28 cellular contexts compared by ENCODE assay signal in the genomic region with DNA sequence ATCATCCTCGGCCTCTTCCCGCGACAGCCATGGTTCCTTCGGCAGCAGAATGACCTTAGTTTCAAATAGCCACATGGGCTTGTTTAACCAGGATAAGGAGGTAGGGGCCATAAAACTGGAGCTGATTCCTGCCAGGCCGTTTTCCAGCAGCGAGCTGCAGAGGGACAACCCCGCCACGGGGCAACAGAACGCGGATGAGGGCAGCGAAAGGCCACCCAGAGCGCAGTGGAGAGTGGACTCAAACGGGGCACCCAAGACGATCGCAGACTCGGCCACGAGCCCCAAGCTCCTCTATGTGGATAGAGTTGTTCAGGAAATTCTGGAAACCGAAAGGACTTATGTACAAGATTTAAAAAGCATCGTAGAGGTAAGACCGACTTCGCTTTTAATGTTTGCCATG.
"Had no signal": no experiment of that assay in that cellular context is flagged by ENCODE, and none has a peak within 500 bp of the region (broad histone marks: within the 10 kb centered on the region; RNA-seq: fewer than 3 reads in every experiment).

No MANE protein-coding gene starts in this region.

- H3K27ac ChIP-seq: brain microvascular endothelial cell, Peyer's patch, SJSA1 had no signal

- H3K4me3 ChIP-seq: Peyer's patch, SJSA1 had no signal

- ATAC-seq: activated CD8-positive, alpha-beta memory T cell treated with anti-CD3 and anti-CD28 coated beads, Interleukin-2, amount 10 ng/mL, durations not matched to agents 7 days and 5 days; PC-3 had no signal

- H3K4me1 ChIP-seq: Peyer's patch, SJSA1 had no signal

- H3K4me1 Mint-ChIP-seq: activated CD4-positive, alpha-beta memory T cell treated with anti-CD3 and anti-CD28 coated beads, Interleukin-2, amount 10 ng/mL, durations not matched to agents 7 days and 5 days; activated CD8-positive, alpha-beta memory T cell treated with anti-CD3 and anti-CD28 coated beads, Interleukin-2, amount 10 ng/mL, durations not matched to agents 7 days and 5 days; activated naive CD4-positive, alpha-beta T cell treated with anti-CD3 and anti-CD28 coated beads, Interleukin-2, amount 10 ng/mL, durations not matched to agents 7 days and 5 days had no signal

- H3K9me3 Mint-ChIP-seq: activated CD4-positive, alpha-beta memory T cell treated with anti-CD3 and anti-CD28 coated beads, Interleukin-2, amount 10 ng/mL, durations not matched to agents 7 days and 5 days; activated naive CD4-positive, alpha-beta T cell treated with anti-CD3 and anti-CD28 coated beads, Interleukin-2, amount 10 ng/mL, durations not matched to agents 7 days and 5 days; T-helper 1 cell treated with Interleukin-12 subunit alpha and Interleukin-12 subunit beta and Interleukin-4 antibody, amounts not matched to agents 30 μg/mL and 1 μg/mL, for 36 hours; T-helper 2 cell treated with Interferon-gamma antibody and Interleukin-4, amounts not matched to agents 5 μg/mL and 100 μg/mL, for 36 hours had no signal

- H3K9ac ChIP-seq: SK-N-SH had no signal

- DNase-seq: activated CD4-positive, alpha-beta memory T cell treated with anti-CD3 and anti-CD28 coated beads, Interleukin-2, amount 10 ng/mL, durations not matched to agents 7 days and 5 days; activated CD4-positive, alpha-beta T cell treated with anti-CD3 and anti-CD28 coated beads for 48 hours; activated CD4-positive, CD25-positive, alpha-beta regulatory T cell treated with anti-CD3 and anti-CD28 coated beads, Interleukin-2, amount 50 U/mL, for 72 hours; activated CD8-positive, alpha-beta memory T cell treated with anti-CD3 and anti-CD28 coated beads for 24 hours; activated CD8-positive, alpha-beta memory T cell treated with anti-CD3 and anti-CD28 coated beads, Interleukin-2, amount 10 ng/mL, durations not matched to agents 7 days and 5 days; activated CD8-positive, alpha-beta memory T cell treated with anti-CD3 and anti-CD28 coated beads, Interleukin-2, amount 50 U/mL, for 48 hours; activated effector memory CD4-positive, alpha-beta T cell treated with Interleukin-2 at 50 U/mL for 16 hours; activated naive CD4-positive, alpha-beta T cell treated with anti-CD3 and anti-CD28 coated beads, Interleukin-2, amount 10 ng/mL, durations not matched to agents 7 days and 5 days; activated T-cell treated with anti-CD3 and anti-CD28 coated beads, Interleukin-2, amount 50 U/mL, for 48 hours; amniotic stem cell; aorta; brain microvascular endothelial cell; central memory CD4-positive, alpha-beta T cell; KBM-7; NCI-H1092 treated with DMSO at 0.1 percent for 48 hours; NCI-H1417 treated with DMSO at 0.1 percent for 48 hours; NCI-H187 treated with DMSO at 0.1 percent for 48 hours; NCI-H2081 treated with DMSO at 0.1 percent for 48 hours; NCI-H446 treated with DMSO at 0.1 percent for 48 hours; Peyer's patch; RPMI8226; SHP77 treated with DMSO at 0.1 percent for 48 hours; SK-N-SH had no signal

- H3K4me3 Mint-ChIP-seq: activated CD4-positive, alpha-beta memory T cell treated with anti-CD3 and anti-CD28 coated beads, Interleukin-2, amount 10 ng/mL, durations not matched to agents 7 days and 5 days; activated CD8-positive, alpha-beta memory T cell treated with anti-CD3 and anti-CD28 coated beads, Interleukin-2, amount 10 ng/mL, durations not matched to agents 7 days and 5 days; activated naive CD4-positive, alpha-beta T cell treated with anti-CD3 and anti-CD28 coated beads, Interleukin-2, amount 10 ng/mL, durations not matched to agents 7 days and 5 days; activated naive CD8-positive, alpha-beta T cell; T-helper 1 cell treated with Interleukin-12 subunit alpha and Interleukin-12 subunit beta and Interleukin-4 antibody, amounts not matched to agents 30 μg/mL and 1 μg/mL, for 36 hours; T-helper 2 cell treated with Interferon-gamma antibody and Interleukin-4, amounts not matched to agents 5 μg/mL and 100 μg/mL, for 36 hours had no signal

- H3K27me3 Mint-ChIP-seq: activated CD4-positive, alpha-beta memory T cell treated with anti-CD3 and anti-CD28 coated beads, Interleukin-2, amount 10 ng/mL, durations not matched to agents 7 days and 5 days; activated CD8-positive, alpha-beta memory T cell treated with anti-CD3 and anti-CD28 coated beads, Interleukin-2, amount 10 ng/mL, durations not matched to agents 7 days and 5 days; activated naive CD4-positive, alpha-beta T cell treated with anti-CD3 and anti-CD28 coated beads, Interleukin-2, amount 10 ng/mL, durations not matched to agents 7 days and 5 days had no signal

- H3K36me3 ChIP-seq: brain microvascular endothelial cell, SJSA1 had no signal

- H3K9me3 ChIP-seq: Peyer's patch, SJSA1, SK-N-SH had no signal

- H3K27me3 ChIP-seq: brain microvascular endothelial cell, Peyer's patch, SJSA1 had no signal

- H3K36me3 Mint-ChIP-seq: activated CD8-positive, alpha-beta memory T cell treated with anti-CD3 and anti-CD28 coated beads, Interleukin-2, amount 10 ng/mL, durations not matched to agents 7 days and 5 days; activated naive CD4-positive, alpha-beta T cell treated with anti-CD3 and anti-CD28 coated beads, Interleukin-2, amount 10 ng/mL, durations not matched to agents 7 days and 5 days; activated naive CD8-positive, alpha-beta T cell had no signal

- H3K4me2 ChIP-seq: SK-N-SH had no signal

- H3K27ac Mint-ChIP-seq: activated CD4-positive, alpha-beta memory T cell treated with anti-CD3 and anti-CD28 coated beads, Interleukin-2, amount 10 ng/mL, durations not matched to agents 7 days and 5 days; activated CD8-positive, alpha-beta memory T cell treated with anti-CD3 and anti-CD28 coated beads, Interleukin-2, amount 10 ng/mL, durations not matched to agents 7 days and 5 days; activated naive CD4-positive, alpha-beta T cell treated with anti-CD3 and anti-CD28 coated beads, Interleukin-2, amount 10 ng/mL, durations not matched to agents 7 days and 5 days; activated naive CD8-positive, alpha-beta T cell; T-helper 1 cell treated with Interleukin-12 subunit alpha and Interleukin-12 subunit beta and Interleukin-4 antibody, amounts not matched to agents 30 μg/mL and 1 μg/mL, for 36 hours; T-helper 2 cell treated with Interferon-gamma antibody and Interleukin-4, amounts not matched to agents 5 μg/mL and 100 μg/mL, for 36 hours had no signal
